Comparison of ENCODE assay signal across 10 cellular contexts in the genomic region with DNA sequence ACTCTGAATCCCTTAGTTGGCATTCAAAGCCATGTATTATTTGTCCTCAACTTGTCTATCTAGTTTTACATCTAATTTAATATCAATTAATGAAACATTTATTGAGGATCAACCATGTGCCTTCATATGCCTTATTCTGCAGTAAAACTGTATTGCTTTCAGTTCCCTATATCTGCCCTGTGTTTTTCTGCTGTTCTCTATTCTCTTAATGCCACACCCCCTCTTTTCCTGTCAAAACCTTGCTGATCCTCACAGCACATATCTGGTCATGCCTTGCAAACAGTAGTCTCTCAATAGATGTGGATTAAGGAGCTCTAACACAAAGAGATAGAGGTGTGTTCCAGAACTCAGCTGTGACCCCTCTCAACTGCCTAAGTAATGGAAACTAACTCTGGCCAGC. TPM values are rescaled to one million over a fixed set of nuclear protein-coding genes. Genes with fewer than 3 reads are reported as not detected.
A peak's percentile ranks its signal among the peaks of the same experiment; 100 is the strongest.
DNase-seq lines count a peak whose midpoint lies in the region; ATAC-seq and TF ChIP-seq lines count a peak whose summit lies in the region.
"Had no signal": no experiment of that assay in that cellular context is flagged by ENCODE, and none has a peak within 500 bp of the region (broad histone marks: within the 10 kb centered on the region; RNA-seq: fewer than 3 reads in every experiment).

No MANE protein-coding gene starts in this region.

- intact Hi-C loops in heart right ventricle (cut with DNase I): loop anchor here in 5 of 10 donors (5.0 to 10.0 kb wide), 4 partner anchors 166 to 308 kb away; partner anchors contain the start of genes CD164 (in 2 of the 5), PPIL6 (in 1 of the 5) and SMPD2 (in 1 of the 5)

- H3K9ac ChIP-seq in BLaER1 (no peak overlapping the region), OCI-LY3 (ENCODE audit: low read length) (peak overlapping the region; percentile 75)

- no peak overlapping the region for H2AFZ ChIP-seq in OCI-LY3 (ENCODE audit: low read depth, low read length)

- H3K4me1 Mint-ChIP-seq in activated T-cell treated with anti-CD3 and anti-CD28 coated beads, Interleukin-2, amount 50 U/mL, for 72 hours (ENCODE audit: low read depth): peaks cover 31% of the 10 kb centered on the region

- H4K20me1 ChIP-seq in BLaER1 (no peaks in the 10 kb centered on the region), OCI-LY3 (ENCODE audit: insufficient read depth, low read length) (peaks cover 4% of the 10 kb centered on the region; the same call in 1 of the 2 replicates)

- H3K4me2 ChIP-seq in BLaER1 (peak overlapping the region; percentile 92; the same call in 1 of the 2 replicates), OCI-LY3 (ENCODE audit: low read length) (peak overlapping the region; percentile 98)

- H3K27me3 Mint-ChIP-seq in activated T-cell treated with anti-CD3 and anti-CD28 coated beads, Interleukin-2, amount 50 U/mL, for 72 hours (ENCODE audit: low read depth): no peaks in the 10 kb centered on the region

- H3K36me3 Mint-ChIP-seq in activated T-cell treated with anti-CD3 and anti-CD28 coated beads, Interleukin-2, amount 50 U/mL, for 72 hours (ENCODE audit: insufficient read depth in 2 of 2): peaks cover 0 to 10% of the 10 kb centered on the region in 2 donors

- H3K27ac Mint-ChIP-seq in activated T-cell treated with anti-CD3 and anti-CD28 coated beads, Interleukin-2, amount 50 U/mL, for 72 hours: no peak overlapping the region

- peaks cover 42% of the 10 kb centered on the region for H3K79me2 ChIP-seq in OCI-LY3 (ENCODE audit: low read length)

- H3K4me3 ChIP-seq in BLaER1: no peak overlapping the region
- H3K4me3 ChIP-seq in OCI-LY3 (ENCODE audit: low read length): peak overlapping the region; percentile 98
- no peak overlapping the region for H3K4me3 ChIP-seq in heart right ventricle

- H3K4me1 ChIP-seq in BLaER1: peaks cover 34% of the 10 kb centered on the region
- peaks cover 32% of the 10 kb centered on the region for H3K4me1 ChIP-seq in OCI-LY3 (ENCODE audit: low read length)
- peaks cover 0 to 38% (median 17%) of the 10 kb centered on the region in 9 donors for H3K4me1 ChIP-seq in heart right ventricle

- no peak for DNase-seq in NCI-H1105 (lab: John Stamatoyannopoulos, UW)
- DNase-seq in activated T-cell treated with anti-CD3 and anti-CD28 coated beads, Interleukin-2, amount 50 U/mL, for 72 hours: no peak
- no peak for DNase-seq in HuH-7 (ENCODE audit: low spot score)
- no peak for DNase-seq in heart right ventricle
- DNase-seq: NCI-H1930 had no signal

- H3K27me3 ChIP-seq in BLaER1 (no peaks in the 10 kb centered on the region), OCI-LY3 (ENCODE audit: low read depth, low read length) (peaks cover 4% of the 10 kb centered on the region; the same call in 1 of the 2 replicates), heart right ventricle (no peaks in the 10 kb centered on the region)

- H3K27ac ChIP-seq in BLaER1 (no peak overlapping the region), OCI-LY3 (ENCODE audit: low read length) (peak overlapping the region; percentile 88), heart right ventricle (peak overlapping the region in 1 of 10 donors; percentile 8)

- TF ChIP-seq CTCF in OCI-LY3 (IDR thresholded peaks at IDR 0.05; ENCODE audit: low read depth, low read length): no peak
- no peak for TF ChIP-seq CTCF in heart right ventricle (IDR thresholded peaks at IDR 0.05)

- peak; percentile 35 for ATAC-seq in GM19043 (IDR thresholded peaks at IDR 0.05; ENCODE audit: low read depth, unreplicated experiment)
- peak; percentile 33 for ATAC-seq in HG03064 (IDR thresholded peaks at IDR 0.05; ENCODE audit: low read depth, unreplicated experiment)
- no peak for ATAC-seq in activated T-cell treated with anti-CD3 and anti-CD28 coated beads, Interleukin-2, amount 50 U/mL, for 72 hours (replicated peaks in 1 of 2)
- no peak for ATAC-seq in heart right ventricle
- ATAC-seq: esophagus mucosa had no signal

- H3K9me3 Mint-ChIP-seq in activated T-cell treated with anti-CD3 and anti-CD28 coated beads, Interleukin-2, amount 50 U/mL, for 72 hours: no peaks in the 10 kb centered on the region

- peaks cover 6% of the 10 kb centered on the region; the same call in 1 of the 2 replicates for H3K36me3 ChIP-seq in BLaER1
- peaks cover 11% of the 10 kb centered on the region for H3K36me3 ChIP-seq in OCI-LY3 (replicated peaks; ENCODE audit: low read depth, low read length)
- peaks cover 0 to 8% (median 0%) of the 10 kb centered on the region in 9 donors for H3K36me3 ChIP-seq in heart right ventricle

- H3K4me3 Mint-ChIP-seq in activated T-cell treated with anti-CD3 and anti-CD28 coated beads, Interleukin-2, amount 50 U/mL, for 72 hours: no peak overlapping the region

- H3K9me3 ChIP-seq in BLaER1 (no peaks in the 10 kb centered on the region), OCI-LY3 (ENCODE audit: insufficient read depth, low read length) (no peaks in the 10 kb centered on the region), heart right ventricle (no peaks in the 10 kb centered on the region)

RNA-seq across cellular contexts. Expression of gene FIG4, which starts 2.0 kb away (rescaled TPM):
- total RNA-seq in activated T-cell treated with anti-CD3 and anti-CD28 coated beads, Interleukin-2, amount 50 U/mL, for 72 hours: 10 to 100 TPM; 15.0 to 21.0 TPM
- total RNA-seq in heart right ventricle: 10 to 100 TPM in 3 of 10 donors, 1 to 10 TPM in 7; 7.6 to 13.1 (median 9.3) TPM
- 1 to 10 TPM; 5.1 to 6.7 TPM for polyA plus RNA-seq in heart right ventricle

RNA-seq across cellular contexts. Expression of gene AK9, which starts 2.1 kb away (rescaled TPM):
- total RNA-seq in activated T-cell treated with anti-CD3 and anti-CD28 coated beads, Interleukin-2, amount 50 U/mL, for 72 hours: 10 to 100 TPM in 1 of 2 donors, 1 to 10 TPM in 1; 6.4 to 11.5 TPM
- total RNA-seq in heart right ventricle: 10 to 100 TPM in 7 of 10 donors, 1 to 10 TPM in 3; 6.8 to 17.0 (median 10.9) TPM
- polyA plus RNA-seq in heart right ventricle: 10 to 100 TPM in 1 of 2 donors, 1 to 10 TPM in 1; 4.6 to 13.6 TPM

Comparison
In these comparisons a context has a peak if more than half of its experiments do, and no peak if none do; other contexts are left out.
1. ATAC-seq: peak in GM19043 (single experiment) and HG03064 (single experiment); none in activated T-cell treated with anti-CD3 and anti-CD28 coated beads, Interleukin-2, amount 50 U/mL, for 72 hours (0 of 2) and heart right ventricle (0 of 8).